In genomic region chr2:216281881-216282280, GRCh38 we compare ENCODE assay signal across 21 cellular contexts.
"Had no signal": no experiment of that assay in that cellular context is flagged by ENCODE, and none has a peak within 500 bp of the region (broad histone marks: within the 10 kb centered on the region; RNA-seq: fewer than 3 reads in every experiment).

No MANE protein-coding gene starts in this region.

- H3K36me3 ChIP-seq: ovary, tibial artery had no signal

- ATAC-seq: activated naive CD8-positive, alpha-beta T cell treated with anti-CD3 and anti-CD28 coated beads, Interleukin-2, amount 50 U/mL, for 24 hours; activated T-cell treated with anti-CD3 and anti-CD28 coated beads, Interleukin-2, amount 50 U/mL, for 4 hours; esophagus mucosa; left cardiac atrium; psoas muscle; right cardiac atrium; stimulated activated naive CD8-positive, alpha-beta T cell treated with anti-CD3 and anti-CD28 coated beads, Interleukin-15, Interleukin-2, amounts not matched to agents 100 U/mL and 50 U/mL, for 24 hours had no signal

- H3K9me3 ChIP-seq: ovary, psoas muscle, tibial artery had no signal

- H3K27ac ChIP-seq: ovary, psoas muscle, skin epidermis, tibial artery had no signal

- DNase-seq: activated CD4-positive, alpha-beta memory T cell treated with anti-CD3 and anti-CD28 coated beads, Interleukin-2, amount 10 ng/mL, durations not matched to agents 7 days and 5 days; activated CD4-positive, alpha-beta T cell treated with anti-CD3 and anti-CD28 coated beads for 48 hours; activated CD4-positive, CD25-positive, alpha-beta regulatory T cell; activated naive CD4-positive, alpha-beta T cell treated with anti-CD3 and anti-CD28 coated beads for 36 hours; activated naive CD8-positive, alpha-beta T cell treated with anti-CD3 and anti-CD28 coated beads, Interleukin-2, amount 50 U/mL, for 24 hours; activated T-cell treated with anti-CD3 and anti-CD28 coated beads, Interleukin-2, amount 50 U/mL, for 4 hours; anterior cingulate cortex; cortex of kidney; effector CD4-positive, alpha-beta T cell; left cardiac atrium; ovary; psoas muscle; right cardiac atrium; stimulated activated naive CD8-positive, alpha-beta T cell treated with anti-CD3 and anti-CD28 coated beads, Interleukin-15, Interleukin-2, amounts not matched to agents 100 U/mL and 50 U/mL, for 24 hours; substantia nigra; T-helper 1 cell; T-helper 9 cell; tibial artery had no signal

- H3K4me1 ChIP-seq: psoas muscle, tibial artery had no signal

- FAIRE-seq: urothelium cell line had no signal

- H3K27me3 ChIP-seq: ovary had no signal

- H3K4me3 ChIP-seq: ovary, psoas muscle, skin epidermis, tibial artery had no signal
